In genomic region chr20:37526238-37526838, GRCh38 we compare ENCODE assay signal across 1 cellular context.
TF ChIP-seq lines count a peak whose summit lies in the region.

No MANE protein-coding gene starts in this region.

TF ChIP-seq in HEK293, 187 proteins besides CTCF, POLR2A, EP300 and RAD21 (continued from another document):
- TF ChIP-seq ZBTB6 (tag by site-specific recombination; IDR thresholded peaks at IDR 0.05) (no peak), ZNF624 (tag by site-specific recombination; IDR thresholded peaks at IDR 0.05) (no peak), ZNF2 (tag by site-specific recombination; IDR thresholded peaks at IDR 0.05) (no peak), ZNF341 (tag by site-specific recombination; IDR thresholded peaks at IDR 0.05; ENCODE audit: low read depth) (peak; percentile 31; the same call in 1 of the 2 replicates), ZNF449 (tag by site-specific recombination; IDR thresholded peaks at IDR 0.05) (no peak), ZNF18 (tag by site-specific recombination; IDR thresholded peaks at IDR 0.05) (no peak), ZNF184 (tag by site-specific recombination; IDR thresholded peaks at IDR 0.05) (no peak), ZNF266 (tag by site-specific recombination; IDR thresholded peaks at IDR 0.05; ENCODE audit: low read depth) (no peak), SCRT2 (tag by site-specific recombination; IDR thresholded peaks at IDR 0.05) (no peak), ZBTB48 (tag by site-specific recombination; IDR thresholded peaks at IDR 0.05) (no peak), ZNF366 (tag by site-specific recombination; conservative IDR thresholded peaks at IDR 0.05) (no peak), WT1 (tag by site-specific recombination; IDR thresholded peaks at IDR 0.05) (peak; percentile 95), ZNF530 (tag by site-specific recombination; IDR thresholded peaks at IDR 0.05; ENCODE audit: low read depth) (no peak), ZNF544 (tag by site-specific recombination; IDR thresholded peaks at IDR 0.05) (no peak), OSR2 (tag by site-specific recombination; IDR thresholded peaks at IDR 0.05) (no peak), ZNF416 (tag by site-specific recombination; IDR thresholded peaks at IDR 0.05) (no peak), ZNF239 (tag by site-specific recombination; IDR thresholded peaks at IDR 0.05) (no peak), ZNF354C (tag by site-specific recombination; IDR thresholded peaks at IDR 0.05; ENCODE audit: borderline replicate concordance, low read depth) (no peak), ZNF555 (tag by site-specific recombination; conservative IDR thresholded peaks at IDR 0.05) (no peak), ZNF513 (tag by site-specific recombination; IDR thresholded peaks at IDR 0.05) (no peak), ZBTB21 (tag by site-specific recombination; IDR thresholded peaks at IDR 0.05) (no peak), ZNF843 (tag by site-specific recombination; IDR thresholded peaks at IDR 0.05) (no peak), ZNF791 (tag by site-specific recombination; IDR thresholded peaks at IDR 0.05) (no peak), KLF10 (tag by site-specific recombination; IDR thresholded peaks at IDR 0.05) (no peak), ZFP37 (tag by site-specific recombination; IDR thresholded peaks at IDR 0.05) (no peak), ZNF529 (tag by site-specific recombination; IDR thresholded peaks at IDR 0.05; ENCODE audit: insufficient replicate concordance) (no peak), ZNF600 (tag by site-specific recombination; IDR thresholded peaks at IDR 0.05) (peak; percentile 95), ZNF16 (tag by site-specific recombination; IDR thresholded peaks at IDR 0.05; ENCODE audit: low read depth) (no peak), KLF8 (tag by site-specific recombination; IDR thresholded peaks at IDR 0.05) (no peak), ZNF214 (tag by site-specific recombination; IDR thresholded peaks at IDR 0.05; ENCODE audit: borderline replicate concordance) (no peak), ZNF394 (tag by site-specific recombination; IDR thresholded peaks at IDR 0.05; ENCODE audit: borderline replicate concordance) (no peak), ZNF76 (tag by site-specific recombination; IDR thresholded peaks at IDR 0.05; ENCODE audit: borderline replicate concordance, low read depth) (no peak)
- TF ChIP-seq, protein P1, sequence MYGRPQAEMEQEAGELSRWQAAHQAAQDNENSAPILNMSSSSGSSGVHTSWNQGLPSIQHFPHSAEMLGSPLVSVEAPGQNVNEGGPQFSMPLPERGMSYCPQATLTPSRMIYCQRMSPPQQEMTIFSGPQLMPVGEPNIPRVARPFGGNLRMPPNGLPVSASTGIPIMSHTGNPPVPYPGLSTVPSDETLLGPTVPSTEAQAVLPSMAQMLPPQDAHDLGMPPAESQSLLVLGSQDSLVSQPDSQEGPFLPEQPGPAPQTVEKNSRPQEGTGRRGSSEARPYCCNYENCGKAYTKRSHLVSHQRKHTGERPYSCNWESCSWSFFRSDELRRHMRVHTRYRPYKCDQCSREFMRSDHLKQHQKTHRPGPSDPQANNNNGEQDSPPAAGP (tag by site-specific recombination; IDR thresholded peaks at IDR 0.05) = no peak
- TF ChIP-seq, protein P2, sequence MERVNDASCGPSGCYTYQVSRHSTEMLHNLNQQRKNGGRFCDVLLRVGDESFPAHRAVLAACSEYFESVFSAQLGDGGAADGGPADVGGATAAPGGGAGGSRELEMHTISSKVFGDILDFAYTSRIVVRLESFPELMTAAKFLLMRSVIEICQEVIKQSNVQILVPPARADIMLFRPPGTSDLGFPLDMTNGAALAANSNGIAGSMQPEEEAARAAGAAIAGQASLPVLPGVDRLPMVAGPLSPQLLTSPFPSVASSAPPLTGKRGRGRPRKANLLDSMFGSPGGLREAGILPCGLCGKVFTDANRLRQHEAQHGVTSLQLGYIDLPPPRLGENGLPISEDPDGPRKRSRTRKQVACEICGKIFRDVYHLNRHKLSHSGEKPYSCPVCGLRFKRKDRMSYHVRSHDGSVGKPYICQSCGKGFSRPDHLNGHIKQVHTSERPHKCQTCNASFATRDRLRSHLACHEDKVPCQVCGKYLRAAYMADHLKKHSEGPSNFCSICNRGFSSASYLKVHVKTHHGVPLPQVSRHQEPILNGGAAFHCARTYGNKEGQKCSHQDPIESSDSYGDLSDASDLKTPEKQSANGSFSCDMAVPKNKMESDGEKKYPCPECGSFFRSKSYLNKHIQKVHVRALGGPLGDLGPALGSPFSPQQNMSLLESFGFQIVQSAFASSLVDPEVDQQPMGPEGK (tag by site-specific recombination; IDR thresholded peaks at IDR 0.05) = peak; percentile 31; the same call in 1 of the 2 replicates
- TF ChIP-seq, protein P3, sequence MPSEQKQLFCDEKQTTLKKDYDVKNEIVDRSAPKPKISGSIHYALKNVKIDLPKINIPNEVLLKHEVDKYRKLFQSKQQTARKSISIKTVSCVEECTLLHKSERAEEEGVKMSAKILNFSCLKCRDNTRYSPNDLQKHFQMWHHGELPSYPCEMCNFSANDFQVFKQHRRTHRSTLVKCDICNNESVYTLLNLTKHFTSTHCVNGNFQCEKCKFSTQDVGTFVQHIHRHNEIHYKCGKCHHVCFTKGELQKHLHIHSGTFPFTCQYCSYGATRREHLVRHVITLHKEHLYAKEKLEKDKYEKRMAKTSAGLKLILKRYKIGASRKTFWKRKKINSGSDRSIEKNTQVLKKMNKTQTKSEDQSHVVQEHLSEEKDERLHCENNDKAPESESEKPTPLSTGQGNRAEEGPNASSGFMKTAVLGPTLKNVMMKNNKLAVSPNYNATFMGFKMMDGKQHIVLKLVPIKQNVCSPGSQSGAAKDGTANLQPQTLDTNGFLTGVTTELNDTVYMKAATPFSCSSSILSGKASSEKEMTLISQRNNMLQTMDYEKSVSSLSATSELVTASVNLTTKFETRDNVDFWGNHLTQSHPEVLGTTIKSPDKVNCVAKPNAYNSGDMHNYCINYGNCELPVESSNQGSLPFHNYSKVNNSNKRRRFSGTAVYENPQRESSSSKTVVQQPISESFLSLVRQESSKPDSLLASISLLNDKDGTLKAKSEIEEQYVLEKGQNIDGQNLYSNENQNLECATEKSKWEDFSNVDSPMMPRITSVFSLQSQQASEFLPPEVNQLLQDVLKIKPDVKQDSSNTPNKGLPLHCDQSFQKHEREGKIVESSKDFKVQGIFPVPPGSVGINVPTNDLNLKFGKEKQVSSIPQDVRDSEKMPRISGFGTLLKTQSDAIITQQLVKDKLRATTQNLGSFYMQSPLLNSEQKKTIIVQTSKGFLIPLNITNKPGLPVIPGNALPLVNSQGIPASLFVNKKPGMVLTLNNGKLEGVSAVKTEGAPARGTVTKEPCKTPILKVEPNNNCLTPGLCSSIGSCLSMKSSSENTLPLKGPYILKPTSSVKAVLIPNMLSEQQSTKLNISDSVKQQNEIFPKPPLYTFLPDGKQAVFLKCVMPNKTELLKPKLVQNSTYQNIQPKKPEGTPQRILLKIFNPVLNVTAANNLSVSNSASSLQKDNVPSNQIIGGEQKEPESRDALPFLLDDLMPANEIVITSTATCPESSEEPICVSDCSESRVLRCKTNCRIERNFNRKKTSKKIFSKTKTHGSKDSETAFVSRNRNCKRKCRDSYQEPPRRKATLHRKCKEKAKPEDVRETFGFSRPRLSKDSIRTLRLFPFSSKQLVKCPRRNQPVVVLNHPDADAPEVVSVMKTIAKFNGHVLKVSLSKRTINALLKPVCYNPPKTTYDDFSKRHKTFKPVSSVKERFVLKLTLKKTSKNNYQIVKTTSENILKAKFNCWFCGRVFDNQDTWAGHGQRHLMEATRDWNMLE (tag by site-specific recombination; conservative IDR thresholded peaks at IDR 0.05; ENCODE audit: low read depth) = no peak
